Comparison of ENCODE assay signal across 13 cellular contexts in the genomic region with DNA sequence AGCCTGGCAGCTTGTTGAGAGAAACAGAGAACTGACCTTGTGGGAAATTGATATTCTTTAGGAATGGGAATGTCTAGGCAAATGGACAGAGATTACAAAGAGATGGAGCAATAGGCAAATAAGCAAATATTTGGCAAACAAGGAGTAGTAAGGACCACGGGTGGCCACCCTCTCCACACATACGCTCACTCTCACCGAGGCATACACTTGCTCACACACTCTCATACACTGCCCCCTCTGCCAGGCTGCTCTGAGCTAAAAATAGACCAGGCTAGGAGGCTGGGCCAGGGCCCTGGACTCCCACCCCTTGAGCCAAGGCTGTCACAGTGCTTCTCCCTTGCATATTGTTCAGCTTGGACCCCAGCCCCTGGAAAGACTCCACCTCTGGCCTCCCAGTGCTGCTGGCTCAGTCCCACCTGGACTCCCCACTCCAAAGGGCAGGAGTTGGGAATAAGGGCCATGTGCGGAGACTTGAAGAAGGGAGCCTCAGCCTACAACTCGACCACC. TPM values are rescaled to one million over a fixed set of nuclear protein-coding genes. Genes with fewer than 3 reads are reported as not detected.
DNase-seq lines count a peak whose midpoint lies in the region; ATAC-seq, FAIRE-seq and TF ChIP-seq lines count a peak whose summit lies in the region.
"Had no signal": no experiment of that assay in that cellular context is flagged by ENCODE, and none has a peak within 500 bp of the region (broad histone marks: within the 10 kb centered on the region; RNA-seq: fewer than 3 reads in every experiment).

No MANE protein-coding gene starts in this region.

- H4K91ac ChIP-seq in mesenchymal stem cell (ENCODE audit: low read length) = no peak overlapping the region

- H3K79me1 ChIP-seq in mesenchymal stem cell (replicated peaks; ENCODE audit: low read length, poor library complexity, severe bottlenecking) = no peaks in the 10 kb centered on the region

- H3K4ac ChIP-seq in mesenchymal stem cell (ENCODE audit: low read depth in 1 of 2, low read length in 2 of 2) = no peak overlapping the region

- 5% methylated on average over 3 of the region's 5 CpGs for WGBS in HepG2 (ENCODE audit: low lambda C conversion rate)
- WGBS in stomach, 5 donors = 32 to 47% (median 43%) methylated on average over 5 of the region's 5 CpGs
- 50% methylated on average over 3 of the region's 5 CpGs for WGBS in mesenchymal stem cell

- H3K23ac ChIP-seq in mesenchymal stem cell (ENCODE audit: low read length in 2 of 2) = no peak overlapping the region

- intact Hi-C loops in HepG2 (cut with micrococcal nuclease; ENCODE audit: unreplicated experiment) (no loop called here), stomach (cut with DNase I; ENCODE audit: low total_unique reads) (no loop called here)

- BruUV-seq in HepG2 (replicated peaks; lab: Mats Ljungman, UMichigan) = no TSS peak

- H3K4me2 ChIP-seq in HepG2 (ENCODE audit: low read depth, low read length) = no peak overlapping the region
- no peak overlapping the region for H3K4me2 ChIP-seq in mesenchymal stem cell (ENCODE audit: low read length, poor library complexity, severe bottlenecking)

- ATAC-seq in HepG2 = peak; percentile 88
- no peak for ATAC-seq in HG03520 (IDR thresholded peaks at IDR 0.05; ENCODE audit: unreplicated experiment)
- no peak for ATAC-seq in HG02870 (IDR thresholded peaks at IDR 0.05; ENCODE audit: unreplicated experiment)

- FAIRE-seq in HepG2 (lab: Jason Lieb, UNC) = peak; percentile 43

- no peak overlapping the region for H2AFZ ChIP-seq in HepG2 (ENCODE audit: low read length)
- no peak overlapping the region for H2AFZ ChIP-seq in mesenchymal stem cell (ENCODE audit: low read depth, low read length)

- H3K79me2 ChIP-seq in HepG2 (ENCODE audit: insufficient read depth, low read length) = no peaks in the 10 kb centered on the region

- TF ChIP-seq EP300 in HepG2 (IDR thresholded peaks at IDR 0.05; ENCODE audit: low read depth in 2 of 2, low read length in 2 of 2) (no peak), HepG2 (CRISPR knock-in tag; IDR thresholded peaks at IDR 0.05; ENCODE audit: borderline replicate concordance) (no peak), stomach (IDR thresholded peaks at IDR 0.05) (no peak)

- POLR2A ChIA-PET in HepG2 (lab: Yijun Ruan, JAX) = no interaction called here

- H3K9ac ChIP-seq in endocrine pancreas (ENCODE audit: control insufficient read depth, insufficient read depth, low read length) = peak overlapping the region; percentile 50
- H3K9ac ChIP-seq in HepG2 (ENCODE audit: insufficient read depth, low read depth, low read length) = no peak overlapping the region
- H3K9ac ChIP-seq in mesenchymal stem cell (ENCODE audit: low read length) = no peak overlapping the region

- H3K4me3 ChIP-seq in endocrine pancreas (ENCODE audit: control insufficient read depth, insufficient read depth, low read length) (peak overlapping the region; percentile 57), HepG2 (replicated peaks in 1 of 3; ENCODE audit: insufficient read depth in 1 of 3, low read depth in 2 of 3, low read length in 3 of 3) (no peak overlapping the region), stomach (peak overlapping the region; percentile 54 to 70 (median 62)), mesenchymal stem cell (ENCODE audit: insufficient read depth in 1 of 2, low read depth in 1 of 2, low read length in 2 of 2) (no peak overlapping the region)
- H3K4me3 ChIP-seq: SJCRH30 had no signal

- H3K14ac ChIP-seq in mesenchymal stem cell (ENCODE audit: low read length in 2 of 2) = no peak overlapping the region

- H2BK15ac ChIP-seq in mesenchymal stem cell (ENCODE audit: low read depth, poor library complexity, severe bottlenecking) = no peak overlapping the region

- in situ Hi-C loops in HepG2 (cut with HindIII; ENCODE audit: extremely low pct_ligation_motif_present, low pct_unique_long_range_greater_than_20kb) = no loop called here

- CTCF ChIA-PET in HepG2 (lab: Yijun Ruan, JAX; ENCODE audit: low intra/inter-chr PET ratio, low total read pairs) = no interaction called here

- TF ChIP-seq CTCF in HepG2 (CRISPR knock-in tag; IDR thresholded peaks at IDR 0.05) (no peak), stomach (IDR thresholded peaks at IDR 0.05) (no peak)

- H2AK5ac ChIP-seq in mesenchymal stem cell (ENCODE audit: low read length, severe bottlenecking) = no peak overlapping the region

- H3K4me1 ChIP-seq in endocrine pancreas (ENCODE audit: control insufficient read depth, insufficient read depth, low read length) (peaks cover 4% of the 10 kb centered on the region), HepG2 (ENCODE audit: insufficient read depth, low read length) (peaks cover 14% of the 10 kb centered on the region), stomach (peaks cover 15 to 46% (median 31%) of the 10 kb centered on the region in 4 donors), mesenchymal stem cell (ENCODE audit: control insufficient read depth, insufficient read depth, low read depth, low read length) (peaks cover 29% of the 10 kb centered on the region)
- H3K4me1 ChIP-seq: SJCRH30 had no signal

- TF ChIP-seq RAD21 in HepG2 (CRISPR knock-in tag; IDR thresholded peaks at IDR 0.05) = no peak

- no peaks in the 10 kb centered on the region for H3K27me3 ChIP-seq in endocrine pancreas (ENCODE audit: control insufficient read depth, insufficient read depth, low read length)
- peaks cover 4 to 75% of the 10 kb centered on the region in 2 experiments for H3K27me3 ChIP-seq in HepG2 (ENCODE audit: control insufficient read depth in 1 of 2, insufficient read depth in 2 of 2, low read length in 2 of 2)
- peaks cover 0 to 40% (median 17%) of the 10 kb centered on the region in 3 donors for H3K27me3 ChIP-seq in stomach
- H3K27me3 ChIP-seq in mesenchymal stem cell (ENCODE audit: control insufficient read depth in 1 of 2, insufficient read depth in 1 of 2, low read length in 2 of 2) = peaks cover 61 to 66% of the 10 kb centered on the region in 2 experiments

- H2BK120ac ChIP-seq in mesenchymal stem cell (ENCODE audit: low read depth, low read length) = no peak overlapping the region

- TF ChIP-seq POLR2A in HepG2 (IDR thresholded peaks at IDR 0.05; ENCODE audit: insufficient read depth in 1 of 2, low read depth in 2 of 2, low read length in 2 of 2) = no peak
- no peak for TF ChIP-seq POLR2A in stomach (IDR thresholded peaks at IDR 0.05)

- H3K27ac ChIP-seq in HepG2 (ENCODE audit: extremely low read length, insufficient read depth, low read length) (no peak overlapping the region), stomach (peak overlapping the region in 3 of 5 donors; percentile 44 to 66 (median 58)), mesenchymal stem cell (ENCODE audit: low read length, poor library complexity, severe bottlenecking) (no peak overlapping the region)
- H3K27ac ChIP-seq: SJCRH30 had no signal

- peak; percentile 19 for DNase-seq in NCI-H526 treated with DMSO at 0.1 percent for 48 hours (lab: John Stamatoyannopoulos, UW)
- peak; percentile 61 for DNase-seq in HepG2 (ENCODE audit: low spot score)
- DNase-seq in stomach = peak; percentile 28
- DNase-seq in AG08395 (ENCODE audit: low spot score) = no peak
- no peak for DNase-seq in mesenchymal stem cell
- DNase-seq: activated CD4-positive, alpha-beta T cell treated with anti-CD3 and anti-CD28 coated beads, Interleukin-2, amount 50 U/mL, for 1 hour; amniotic stem cell; DND-41; NCI-H2171 treated with DMSO at 0.1 percent for 48 hours; SJCRH30 had no signal

- H2BK5ac ChIP-seq in mesenchymal stem cell (ENCODE audit: low read depth, low read length, poor library complexity, severe bottlenecking) = no peak overlapping the region

- H4K8ac ChIP-seq in mesenchymal stem cell (ENCODE audit: low read length) = no peak overlapping the region

- H2BK12ac ChIP-seq in mesenchymal stem cell (ENCODE audit: low read length in 2 of 2) = no peak overlapping the region

- no peak overlapping the region for H3K18ac ChIP-seq in mesenchymal stem cell (ENCODE audit: low read depth in 1 of 2, low read length in 2 of 2)

- no peaks in the 10 kb centered on the region for H4K20me1 ChIP-seq in HepG2 (ENCODE audit: insufficient read depth, low read length)

- no peaks in the 10 kb centered on the region for H3K36me3 ChIP-seq in endocrine pancreas (ENCODE audit: control insufficient read depth, insufficient read depth, low read length)
- H3K36me3 ChIP-seq in HepG2 (replicated peaks in 1 of 2; ENCODE audit: control insufficient read depth in 1 of 2, insufficient read depth in 2 of 2, low read length in 2 of 2) = no peaks in the 10 kb centered on the region
- peaks cover 0 to 7% (median 0%) of the 10 kb centered on the region in 4 donors for H3K36me3 ChIP-seq in stomach
- peaks cover 0 to 3% of the 10 kb centered on the region in 2 experiments for H3K36me3 ChIP-seq in mesenchymal stem cell (ENCODE audit: control insufficient read depth in 1 of 2, insufficient read depth in 2 of 2, low read depth in 1 of 2, low read length in 2 of 2)
- H3K36me3 ChIP-seq: SJCRH30 had no signal

- H3K9me3 ChIP-seq in endocrine pancreas (ENCODE audit: control insufficient read depth, low read length) = no peaks in the 10 kb centered on the region
- no peaks in the 10 kb centered on the region for H3K9me3 ChIP-seq in HepG2 (ENCODE audit: low read length)
- H3K9me3 ChIP-seq in stomach = no peaks in the 10 kb centered on the region
- H3K9me3 ChIP-seq in mesenchymal stem cell (ENCODE audit: control insufficient read depth, low read length) = no peaks in the 10 kb centered on the region
- H3K9me3 ChIP-seq: SJCRH30 had no signal

RNA-seq across cellular contexts. Expression of a gene that starts 1.1 kb away (rescaled TPM):
- 0.20 TPM in 1 of 2 replicates, not detected in the other for total RNA-seq in HepG2 (2016; rRNA removed; fragmentation: Illumina TruSeq; extraction: Trizol)
- total RNA-seq in HepG2 (2016; cell fraction: cytosol; rRNA removed; fragmentation: Illumina TruSeq; extraction: Trizol; ENCODE audit: low read depth) = 2.0 and 3.3 TPM in 2 replicates
- 0.32 TPM in 1 of 2 replicates, not detected in the other for total RNA-seq in HepG2 (2016; cell fraction: insoluble cytoplasmic fraction; rRNA removed; fragmentation: Illumina TruSeq; extraction: Trizol)
- 2.0 TPM in 2 replicates for total RNA-seq in HepG2 (2016; cell fraction: membrane; rRNA removed; fragmentation: Illumina TruSeq; extraction: Trizol)
- not detected in 2 replicates for total RNA-seq in HepG2 (2016; cell fraction: nucleus; rRNA removed; fragmentation: Illumina TruSeq; extraction: Trizol)
- polyA plus RNA-seq in HepG2 (2011; rRNA removed) = not detected in 2 replicates
- polyA plus RNA-seq in HepG2 (2011; cell fraction: cytosol; rRNA removed) = not detected in 2 replicates
- not detected in 2 replicates for polyA plus RNA-seq in HepG2 (2011; cell fraction: nucleus; rRNA removed)
- not detected in 2 replicates for polyA plus RNA-seq in HepG2 (2012)
- polyA plus RNA-seq in HepG2 (2016; cell fraction: cytosol; fragmentation: Illumina TruSeq; extraction: Trizol; ENCODE audit: low read depth) = 6.8 and 7.3 TPM in 2 replicates
- polyA plus RNA-seq in HepG2 (2016; cell fraction: insoluble cytoplasmic fraction; fragmentation: Illumina TruSeq; extraction: Trizol; ENCODE audit: low read depth) = 0.42 and 0.51 TPM in 2 replicates
- polyA plus RNA-seq in HepG2 (2016; cell fraction: membrane; fragmentation: Illumina TruSeq; extraction: Trizol; ENCODE audit: low read depth) = 3.8 and 4.0 TPM in 2 replicates
- polyA plus RNA-seq in HepG2 (2016; cell fraction: nucleus; fragmentation: Illumina TruSeq; extraction: Trizol; ENCODE audit: insufficient read depth, low read depth) = 0.74 TPM in 1 of 2 replicates, not detected in the other
- not detected in 2 replicates for polyA minus RNA-seq in HepG2 (2011; rRNA and poly(A)+ RNA removed; ENCODE audit: low replicate concordance)
- not detected in 2 replicates for polyA minus RNA-seq in HepG2 (2011; cell fraction: cytosol; rRNA and poly(A)+ RNA removed)
- not detected in 2 replicates for polyA minus RNA-seq in HepG2 (2011; cell fraction: nucleus; rRNA and poly(A)+ RNA removed)
- 100 to 1,000 TPM in 1 of 5 donors, 10 to 100 TPM in 1, 1 to 10 TPM in 2, not detected in 1; 5.5 to 313 (median 42.3) TPM for total RNA-seq in stomach
- 1 to 10 TPM; 2.6 to 9.9 (median 5.9) TPM for polyA plus RNA-seq in stomach
- not detected for polyA plus RNA-seq in mesenchymal stem cell (2013, experiment 1 of 2)
- not detected for polyA plus RNA-seq in mesenchymal stem cell (2013, experiment 2 of 2)
- total RNA-seq: SJCRH30 had no signal

RNA-seq across cellular contexts. Expression of a gene that starts 38.0 kb away (rescaled TPM):
- total RNA-seq in HepG2 (2016; rRNA removed; fragmentation: Illumina TruSeq; extraction: Trizol) (not detected in 2 replicates), stomach (10 to 100 TPM in 4 of 5 donors, 1 to 10 TPM in 1; 2.9 to 39.1 (median 14.1) TPM)
- total RNA-seq in HepG2 (2016; cell fraction: cytosol; rRNA removed; fragmentation: Illumina TruSeq; extraction: Trizol; ENCODE audit: low read depth) = not detected in 2 replicates
- total RNA-seq in HepG2 (2016; cell fraction: insoluble cytoplasmic fraction; rRNA removed; fragmentation: Illumina TruSeq; extraction: Trizol) = not detected in 2 replicates
- not detected in 2 replicates for total RNA-seq in HepG2 (2016; cell fraction: membrane; rRNA removed; fragmentation: Illumina TruSeq; extraction: Trizol)
- total RNA-seq in HepG2 (2016; cell fraction: nucleus; rRNA removed; fragmentation: Illumina TruSeq; extraction: Trizol) = not detected in 2 replicates
- polyA plus RNA-seq in HepG2 (2011; rRNA removed) (not detected in 2 replicates), stomach (1 to 10 TPM; 1.8 to 6.1 (median 2.2) TPM)
- not detected in 2 replicates for polyA plus RNA-seq in HepG2 (2011; cell fraction: cytosol; rRNA removed)
- polyA plus RNA-seq in HepG2 (2011; cell fraction: nucleus; rRNA removed) = not detected in 2 replicates
- polyA plus RNA-seq in HepG2 (2012) = not detected in 2 replicates
- polyA plus RNA-seq in HepG2 (2016; cell fraction: cytosol; fragmentation: Illumina TruSeq; extraction: Trizol; ENCODE audit: low read depth) = not detected in 2 replicates
- polyA plus RNA-seq in HepG2 (2016; cell fraction: insoluble cytoplasmic fraction; fragmentation: Illumina TruSeq; extraction: Trizol; ENCODE audit: low read depth) = not detected in 2 replicates
- polyA plus RNA-seq in HepG2 (2016; cell fraction: membrane; fragmentation: Illumina TruSeq; extraction: Trizol; ENCODE audit: low read depth) = not detected in 2 replicates
- polyA plus RNA-seq in HepG2 (2016; cell fraction: nucleus; fragmentation: Illumina TruSeq; extraction: Trizol; ENCODE audit: insufficient read depth, low read depth) = not detected in 2 replicates
- polyA minus RNA-seq in HepG2 (2011; rRNA and poly(A)+ RNA removed; ENCODE audit: low replicate concordance) = not detected in 2 replicates
- not detected in 2 replicates for polyA minus RNA-seq in HepG2 (2011; cell fraction: cytosol; rRNA and poly(A)+ RNA removed)
- not detected in 2 replicates for polyA minus RNA-seq in HepG2 (2011; cell fraction: nucleus; rRNA and poly(A)+ RNA removed)
- polyA plus RNA-seq in mesenchymal stem cell (2013, experiment 1 of 2) = not detected
- not detected for polyA plus RNA-seq in mesenchymal stem cell (2013, experiment 2 of 2)
- total RNA-seq: SJCRH30 had no signal

RNA-seq across cellular contexts. Expression of a gene that starts 47.3 kb away (rescaled TPM):
- not detected in 2 replicates for total RNA-seq in HepG2 (2016; rRNA removed; fragmentation: Illumina TruSeq; extraction: Trizol)
- total RNA-seq in HepG2 (2016; cell fraction: cytosol; rRNA removed; fragmentation: Illumina TruSeq; extraction: Trizol; ENCODE audit: low read depth) = not detected in 2 replicates
- total RNA-seq in HepG2 (2016; cell fraction: insoluble cytoplasmic fraction; rRNA removed; fragmentation: Illumina TruSeq; extraction: Trizol) = not detected in 2 replicates
- total RNA-seq in HepG2 (2016; cell fraction: membrane; rRNA removed; fragmentation: Illumina TruSeq; extraction: Trizol) = not detected in 2 replicates
- total RNA-seq in HepG2 (2016; cell fraction: nucleus; rRNA removed; fragmentation: Illumina TruSeq; extraction: Trizol) = not detected in 2 replicates
- not detected in 2 replicates for polyA plus RNA-seq in HepG2 (2011; rRNA removed)
- not detected in 2 replicates for polyA plus RNA-seq in HepG2 (2011; cell fraction: cytosol; rRNA removed)
- not detected in 2 replicates for polyA plus RNA-seq in HepG2 (2011; cell fraction: nucleus; rRNA removed)
- not detected in 2 replicates for polyA plus RNA-seq in HepG2 (2012)
- polyA plus RNA-seq in HepG2 (2016; cell fraction: cytosol; fragmentation: Illumina TruSeq; extraction: Trizol; ENCODE audit: low read depth) = not detected in 2 replicates
- polyA plus RNA-seq in HepG2 (2016; cell fraction: insoluble cytoplasmic fraction; fragmentation: Illumina TruSeq; extraction: Trizol; ENCODE audit: low read depth) = not detected in 2 replicates
- polyA plus RNA-seq in HepG2 (2016; cell fraction: membrane; fragmentation: Illumina TruSeq; extraction: Trizol; ENCODE audit: low read depth) = not detected in 2 replicates
- not detected in 2 replicates for polyA plus RNA-seq in HepG2 (2016; cell fraction: nucleus; fragmentation: Illumina TruSeq; extraction: Trizol; ENCODE audit: insufficient read depth, low read depth)
- polyA minus RNA-seq in HepG2 (2011; rRNA and poly(A)+ RNA removed; ENCODE audit: low replicate concordance) = not detected in 2 replicates
- not detected in 2 replicates for polyA minus RNA-seq in HepG2 (2011; cell fraction: cytosol; rRNA and poly(A)+ RNA removed)
- not detected in 2 replicates for polyA minus RNA-seq in HepG2 (2011; cell fraction: nucleus; rRNA and poly(A)+ RNA removed)
- total RNA-seq in stomach = not detected
- not detected for polyA plus RNA-seq in stomach
- not detected for polyA plus RNA-seq in mesenchymal stem cell (2013, experiment 1 of 2)
- polyA plus RNA-seq in mesenchymal stem cell (2013, experiment 2 of 2) = not detected
- total RNA-seq: SJCRH30 had no signal

Comparison
In these comparisons a context has a peak if more than half of its experiments do, and no peak if none do; other contexts are left out.
1. DNase-seq: peak in NCI-H526 treated with DMSO at 0.1 percent for 48 hours (single experiment), HepG2 (single experiment) and stomach (single experiment); none in AG08395 (single experiment) and mesenchymal stem cell (single experiment).
2. H3K4me3 ChIP-seq: peak in endocrine pancreas (single experiment) and stomach (4 of 4); none in HepG2 (0 of 3) and mesenchymal stem cell (0 of 2).
3. H3K27ac ChIP-seq: peak in stomach (3 of 5); none in HepG2 (single experiment) and mesenchymal stem cell (single experiment).